Comparison of ENCODE assay signal across 11 cellular contexts in genomic region chr9:124780060-124780756, GRCh38. TPM values are rescaled to one million over a fixed set of nuclear protein-coding genes. Genes with fewer than 3 reads are reported as not detected.
DNase-seq lines count a peak whose midpoint lies in the region; ATAC-seq and TF ChIP-seq lines count a peak whose summit lies in the region.
"Had no signal": no experiment of that assay in that cellular context is flagged by ENCODE, and none has a peak within 500 bp of the region (broad histone marks: within the 10 kb centered on the region; RNA-seq: fewer than 3 reads in every experiment).

No MANE protein-coding gene starts in this region.

- peaks cover 11% of the 10 kb centered on the region for H3K4me1 Mint-ChIP-seq in activated CD4-positive, alpha-beta memory T cell treated with anti-CD3 and anti-CD28 coated beads, Interleukin-2, amount 10 ng/mL, durations not matched to agents 7 days and 5 days
- H3K4me1 Mint-ChIP-seq in activated CD4-positive, alpha-beta memory T cell treated with anti-CD3 and anti-CD28 coated beads for 36 hours (ENCODE audit: low read depth) = peaks cover 8% of the 10 kb centered on the region

- no peaks in the 10 kb centered on the region for H3K79me2 ChIP-seq in fibroblast of lung (ENCODE audit: control insufficient read depth, insufficient read depth, low read length)

- ATAC-seq in upper lobe of right lung = no peak

- intact Hi-C loops in activated CD4-positive, alpha-beta memory T cell treated with anti-CD3 and anti-CD28 coated beads for 36 hours (cut with micrococcal nuclease) = no loop called here
- intact Hi-C loops in upper lobe of right lung (cut with DNase I) = no loop called here

- H3K27me3 Mint-ChIP-seq in activated CD4-positive, alpha-beta memory T cell treated with anti-CD3 and anti-CD28 coated beads, Interleukin-2, amount 10 ng/mL, durations not matched to agents 7 days and 5 days = peaks cover 26% of the 10 kb centered on the region
- peaks cover 19% of the 10 kb centered on the region for H3K27me3 Mint-ChIP-seq in activated CD4-positive, alpha-beta memory T cell treated with anti-CD3 and anti-CD28 coated beads for 36 hours

- H3K36me3 ChIP-seq in fibroblast of lung (ENCODE audit: control insufficient read depth, insufficient read depth, low read length) = no peaks in the 10 kb centered on the region
- no peaks in the 10 kb centered on the region for H3K36me3 ChIP-seq in upper lobe of right lung
- no peaks in the 10 kb centered on the region for H3K36me3 ChIP-seq in MG63

- H3K4me3 ChIP-seq in fibroblast of lung (replicated peaks in 1 of 4; ENCODE audit: control extremely low read depth in 1 of 4, insufficient read depth in 1 of 4, low read depth in 3 of 4, low read length in 4 of 4) (no peak overlapping the region), upper lobe of right lung (no peak overlapping the region), MG63 (no peak overlapping the region)

- no peak overlapping the region for H3K4me3 Mint-ChIP-seq in activated CD4-positive, alpha-beta memory T cell treated with anti-CD3 and anti-CD28 coated beads, Interleukin-2, amount 10 ng/mL, durations not matched to agents 7 days and 5 days
- no peak overlapping the region for H3K4me3 Mint-ChIP-seq in activated CD4-positive, alpha-beta memory T cell treated with anti-CD3 and anti-CD28 coated beads for 36 hours

- H2AFZ ChIP-seq in fibroblast of lung (ENCODE audit: low read length) = no peak overlapping the region

- H3K27ac ChIP-seq in fibroblast of lung (ENCODE audit: insufficient read depth, low read length) (no peak overlapping the region), upper lobe of right lung (no peak overlapping the region), caudate nucleus (ENCODE audit: low read depth, low read length) (no peak overlapping the region)

- peak overlapping the region; percentile 88 for H3K4me2 ChIP-seq in fibroblast of lung (ENCODE audit: extremely low read depth, insufficient read depth, low read length)

- no peaks in the 10 kb centered on the region for H4K20me1 ChIP-seq in fibroblast of lung (ENCODE audit: control insufficient read depth, extremely low read depth, insufficient read depth, low read length)

- no peaks in the 10 kb centered on the region for H3K9me3 ChIP-seq in fibroblast of lung (ENCODE audit: control insufficient read depth, insufficient read depth, low read depth, low read length)
- no peaks in the 10 kb centered on the region for H3K9me3 ChIP-seq in upper lobe of right lung
- H3K9me3 ChIP-seq in MG63 = no peaks in the 10 kb centered on the region

- H3K27me3 ChIP-seq in fibroblast of lung (ENCODE audit: control insufficient read depth, insufficient read depth, low read length) = no peaks in the 10 kb centered on the region
- no peaks in the 10 kb centered on the region for H3K27me3 ChIP-seq in upper lobe of right lung
- no peaks in the 10 kb centered on the region for H3K27me3 ChIP-seq in MG63

- no peak overlapping the region for H3K9ac ChIP-seq in fibroblast of lung (ENCODE audit: insufficient read depth, low read length)

- H3K9me3 Mint-ChIP-seq in activated CD4-positive, alpha-beta memory T cell treated with anti-CD3 and anti-CD28 coated beads, Interleukin-2, amount 10 ng/mL, durations not matched to agents 7 days and 5 days = no peaks in the 10 kb centered on the region
- H3K9me3 Mint-ChIP-seq in activated CD4-positive, alpha-beta memory T cell treated with anti-CD3 and anti-CD28 coated beads for 36 hours = no peaks in the 10 kb centered on the region

- CTCF ChIA-PET in activated CD4-positive, alpha-beta memory T cell treated with anti-CD3 and anti-CD28 coated beads, Interleukin-2, amount 10 ng/mL, durations not matched to agents 7 days and 5 days (lab: Charles Lee) = interaction anchor here (1.6 to 2.4 kb wide), 2 partner anchors 10 to 72 kb away, joined by 4 to 13 read pairs; partner anchors contain the start of gene WDR38
- CTCF ChIA-PET in activated CD4-positive, alpha-beta memory T cell treated with anti-CD3 and anti-CD28 coated beads for 36 hours (lab: Charles Lee) = interaction anchor here (15.7 kb wide), 1 partner anchor 71 kb away, joined by 530 read pairs; the partner anchor contains the start of gene WDR38

- POLR2A ChIA-PET in activated CD4-positive, alpha-beta memory T cell treated with anti-CD3 and anti-CD28 coated beads, Interleukin-2, amount 10 ng/mL, durations not matched to agents 7 days and 5 days (lab: Charles Lee) = interaction anchor here (0.9 kb wide), 1 partner anchor 15 kb away, joined by 3 read pairs; no protein-coding TSS in a partner anchor
- POLR2A ChIA-PET in activated CD4-positive, alpha-beta memory T cell treated with anti-CD3 and anti-CD28 coated beads for 36 hours (lab: Charles Lee) = no interaction called here

- TF ChIP-seq CTCF in fibroblast of lung (conservative IDR thresholded peaks at IDR 0.05 in 1 of 2, IDR thresholded peaks at IDR 0.05 in 1 of 2; ENCODE audit: low read depth in 1 of 2, low read length in 2 of 2) (no peak), upper lobe of right lung (IDR thresholded peaks at IDR 0.05) (no peak)

- H3K27ac Mint-ChIP-seq in activated CD4-positive, alpha-beta memory T cell treated with anti-CD3 and anti-CD28 coated beads, Interleukin-2, amount 10 ng/mL, durations not matched to agents 7 days and 5 days = no peak overlapping the region
- H3K27ac Mint-ChIP-seq in activated CD4-positive, alpha-beta memory T cell treated with anti-CD3 and anti-CD28 coated beads for 36 hours = no peak overlapping the region

- DNase-seq in activated CD4-positive, alpha-beta memory T cell treated with anti-CD3 and anti-CD28 coated beads, Interleukin-2, amount 10 ng/mL, durations not matched to agents 7 days and 5 days = peak; percentile 14
- no peak for DNase-seq in activated CD4-positive, alpha-beta memory T cell treated with anti-CD3 and anti-CD28 coated beads for 36 hours
- DNase-seq in fibroblast of lung (ENCODE audit: low read depth in 2 of 2) = no peak
- DNase-seq in mucosa of gallbladder (ENCODE audit: low spot score) = peak; percentile 8
- DNase-seq in upper lobe of right lung = peak; percentile 49
- DNase-seq in NCI-H69 (lab: John Stamatoyannopoulos, UW) = no peak
- no peak for DNase-seq in caudate nucleus (lab: John Stamatoyannopoulos, UW)
- DNase-seq in MG63 = no peak
- DNase-seq: 8988T, activated gamma-delta T cell treated with Interleukin-2 at 50 U/mL for 16 hours, NCI-H1092 treated with DMSO at 0.1 percent for 48 hours had no signal

- H3K4me1 ChIP-seq in fibroblast of lung (ENCODE audit: control insufficient read depth, extremely low read depth, insufficient read depth, low read length) = peaks cover 19% of the 10 kb centered on the region
- H3K4me1 ChIP-seq in upper lobe of right lung = peaks cover 21% of the 10 kb centered on the region

- H3K36me3 Mint-ChIP-seq in activated CD4-positive, alpha-beta memory T cell treated with anti-CD3 and anti-CD28 coated beads, Interleukin-2, amount 10 ng/mL, durations not matched to agents 7 days and 5 days (ENCODE audit: low read depth) = no peaks in the 10 kb centered on the region
- H3K36me3 Mint-ChIP-seq in activated CD4-positive, alpha-beta memory T cell treated with anti-CD3 and anti-CD28 coated beads for 36 hours = no peaks in the 10 kb centered on the region

RNA-seq across cellular contexts. Expression of gene OLFML2A, which starts 3.3 kb away (rescaled TPM):
- not detected for total RNA-seq in activated CD4-positive, alpha-beta memory T cell treated with anti-CD3 and anti-CD28 coated beads, Interleukin-2, amount 10 ng/mL, durations not matched to agents 7 days and 5 days
- total RNA-seq in activated CD4-positive, alpha-beta memory T cell treated with anti-CD3 and anti-CD28 coated beads for 36 hours = not detected
- total RNA-seq in fibroblast of lung = 30.6 and 33.7 TPM in 2 replicates
- 2.7 and 22.3 TPM in 2 replicates for polyA plus RNA-seq in fibroblast of lung
- 4.4 and 29.0 TPM in 2 replicates for polyA plus RNA-seq in fibroblast of lung (2012)
- polyA minus RNA-seq in fibroblast of lung (ENCODE audit: low replicate concordance) = 5.5 and 35.1 TPM in 2 replicates
- total RNA-seq in mucosa of gallbladder = 12.7 TPM
- total RNA-seq in upper lobe of right lung = 39.5 TPM
- total RNA-seq in MG63 (2014; rRNA removed; shearing (Covaris generic); ENCODE audit: low replicate concordance) = 0.20 and 1.5 TPM in 2 replicates

RNA-seq across cellular contexts. Expression of gene NR6A1, which starts 9.1 kb away (rescaled TPM):
- total RNA-seq in activated CD4-positive, alpha-beta memory T cell treated with anti-CD3 and anti-CD28 coated beads, Interleukin-2, amount 10 ng/mL, durations not matched to agents 7 days and 5 days = under 1 TPM; 0.28 to 0.76 TPM
- under 1 TPM; 0.61 to 0.83 TPM for total RNA-seq in activated CD4-positive, alpha-beta memory T cell treated with anti-CD3 and anti-CD28 coated beads for 36 hours
- total RNA-seq in fibroblast of lung (0.26 and 0.50 TPM in 2 replicates), mucosa of gallbladder (3.2 TPM), upper lobe of right lung (4.0 TPM)
- polyA plus RNA-seq in fibroblast of lung = 0.07 and 0.25 TPM in 2 replicates
- 0.07 and 0.33 TPM in 2 replicates for polyA plus RNA-seq in fibroblast of lung (2012)
- 0.08 and 0.22 TPM in 2 replicates for polyA minus RNA-seq in fibroblast of lung (ENCODE audit: low replicate concordance)
- total RNA-seq in MG63 (2014; rRNA removed; shearing (Covaris generic); ENCODE audit: low replicate concordance) = 0.37 and 2.5 TPM in 2 replicates

Comparison
In these comparisons a context has a peak if more than half of its experiments do, and no peak if none do; other contexts are left out.
1. DNase-seq: peak in activated CD4-positive, alpha-beta memory T cell treated with anti-CD3 and anti-CD28 coated beads, Interleukin-2, amount 10 ng/mL, durations not matched to agents 7 days and 5 days (single experiment), mucosa of gallbladder (single experiment) and upper lobe of right lung (single experiment); none in activated CD4-positive, alpha-beta memory T cell treated with anti-CD3 and anti-CD28 coated beads for 36 hours (single experiment), fibroblast of lung (0 of 2), NCI-H69 (single experiment), caudate nucleus (0 of 61) and MG63 (single experiment).